9 cellular contexts compared by ENCODE assay signal in genomic region chr1:109466440-109467300, GRCh38. TPM values are rescaled to one million over a fixed set of nuclear protein-coding genes. Genes with fewer than 3 reads are reported as not detected.
DNase-seq lines count a peak whose midpoint lies in the region; ATAC-seq, FAIRE-seq and TF ChIP-seq lines count a peak whose summit lies in the region.
"Had no signal": no experiment of that assay in that cellular context is flagged by ENCODE, and none has a peak within 500 bp of the region (broad histone marks: within the 10 kb centered on the region; RNA-seq: fewer than 3 reads in every experiment).

TSS of gene SYPL2 (plus strand) at chr1:109466546. CDS start at chr1:109466844, 298 bp downstream.

- peak within 1 kb of the TSS; percentile 71 for H2AFZ ChIP-seq in K562 (ENCODE audit: low read depth, low read length)

- H3K36me3 ChIP-seq in HUES6 (ENCODE audit: control insufficient read depth, insufficient read depth, low read length) = no peaks in the 10 kb centered on the region
- H3K36me3 ChIP-seq in K562 (ENCODE audit: control insufficient read depth, insufficient read depth, low read length) = no peaks in the 10 kb centered on the region
- no peaks in the 10 kb centered on the region for H3K36me3 ChIP-seq in spleen

- peaks cover 0 to 8% of the 10 kb centered on the region in 2 donors for H3K4me1 Mint-ChIP-seq in immature natural killer cell

- H3K27me3 ChIP-seq in HUES6 (ENCODE audit: control insufficient read depth, insufficient read depth, low read length) (peaks cover 80% of the 10 kb centered on the region), K562 (ENCODE audit: control insufficient read depth in 2 of 2, insufficient read depth in 2 of 2, low read length in 2 of 2) (peaks cover 56 to 61% of the 10 kb centered on the region in 2 experiments), spleen (replicated peaks in 1 of 7) (peaks cover 0 to 98% (median 37%) of the 10 kb centered on the region in 7 donors)

- H3K27ac Mint-ChIP-seq in immature natural killer cell = no peak within 1 kb of the TSS

- H3K4me3 ChIP-seq in HUES6 (ENCODE audit: low read depth, low read length) = peak within 1 kb of the TSS; percentile 80
- H3K4me3 ChIP-seq in K562 = peak within 1 kb of the TSS; percentile 38
- H3K4me3 ChIP-seq in spleen = peak within 1 kb of the TSS; percentile 48 to 80 (median 57)

- H3K36me3 Mint-ChIP-seq in immature natural killer cell = no peaks in the 10 kb centered on the region

- no peak for TF ChIP-seq RAD21 in K562 (CRISPR knock-in tag; conservative IDR thresholded peaks at IDR 0.05 in 1 of 2, IDR thresholded peaks at IDR 0.05 in 1 of 2)

- POLR2A ChIA-PET in K562 (lab: Yijun Ruan, JAX) = no interaction called here

- H3K79me2 ChIP-seq in K562 (ENCODE audit: control insufficient read depth, insufficient read depth, low read length) = no peaks in the 10 kb centered on the region

- intact Hi-C loops in K562 (cut with micrococcal nuclease) = no loop called here
- intact Hi-C loops in spleen (cut with DNase I; ENCODE audit: low total_unique reads) = no loop called here

- in situ Hi-C loops in K562 (cut with MboI) = no loop called here

- TF ChIP-seq EP300 in K562 (IDR thresholded peaks at IDR 0.05; ENCODE audit: low read length) = no peak

- H3K4me3 Mint-ChIP-seq in immature natural killer cell = peak within 1 kb of the TSS; percentile 60 to 78 (median 74)

- CTCF ChIA-PET in K562 (lab: Yijun Ruan, JAX; ENCODE audit: low intra/inter-chr PET ratio) = no interaction called here

- TF ChIP-seq CTCF in K562 (IDR thresholded peaks at IDR 0.05 in 2 of 3, conservative IDR thresholded peaks at IDR 0.05 in 1 of 3; ENCODE audit: insufficient read depth in 2 of 3, low read depth in 1 of 3, low read length in 3 of 3) = peak in 1 of 3 experiments; percentile 15; a peak in 1 of 6 replicates
- TF ChIP-seq CTCF in spleen (IDR thresholded peaks at IDR 0.05 in 8 of 11, conservative IDR thresholded peaks at IDR 0.05 in 3 of 11) = no peak

- no peaks in the 10 kb centered on the region for H3K9me3 ChIP-seq in HUES6 (ENCODE audit: control insufficient read depth, insufficient read depth, low read depth, low read length)
- H3K9me3 ChIP-seq in K562 (replicated peaks; ENCODE audit: control insufficient read depth, insufficient read depth, low read depth, low read length) = no peaks in the 10 kb centered on the region
- H3K9me3 ChIP-seq in spleen = no peaks in the 10 kb centered on the region

- no peaks in the 10 kb centered on the region; the same call in 1 of the 2 replicates for H4K20me1 ChIP-seq in K562 (replicated peaks; ENCODE audit: control insufficient read depth, insufficient read depth, low read length)

- no peak for FAIRE-seq in K562 (lab: Jason Lieb, UNC)

- H3K9me1 ChIP-seq in K562 (ENCODE audit: control insufficient read depth, insufficient read depth, low read length) = no peaks in the 10 kb centered on the region

- no TSS peak for BruUV-seq in K562 (replicated peaks; lab: Mats Ljungman, UMichigan)

- H3K9ac ChIP-seq in HUES6 (ENCODE audit: low read length) (peak within 1 kb of the TSS; percentile 38), K562 (ENCODE audit: insufficient read depth in 1 of 2, low read depth in 2 of 2, low read length in 2 of 2) (peak within 1 kb of the TSS in 1 of 2 experiments; percentile 83; a peak in 3 of 4 replicates)

- 5% methylated on average over 87 of the region's 91 CpGs for WGBS in K562 (ENCODE audit: insufficient coverage, low coverage, missing lambda C conversion rate)
- 1 to 14% (median 2%) methylated on average over 11 to 91 of the region's 91 CpGs for WGBS in spleen, 5 donors

- H3K4me1 ChIP-seq in HUES6 (ENCODE audit: control insufficient read depth, insufficient read depth, low read length) = peaks cover 20% of the 10 kb centered on the region
- H3K4me1 ChIP-seq in K562 (replicated peaks in 1 of 2; ENCODE audit: control insufficient read depth in 2 of 2, insufficient read depth in 2 of 2, low read length in 2 of 2) = peaks cover 0 to 11% of the 10 kb centered on the region in 2 experiments; a peak in 3 of 5 replicates
- H3K4me1 ChIP-seq in spleen = peaks cover 0 to 25% (median 17%) of the 10 kb centered on the region in 6 donors

- DNase-seq in Ammon's horn (ENCODE audit: low spot score) (peak; percentile 47), K562 (ENCODE audit: extremely low read depth in 1 of 4, low spot score in 3 of 4) (peak; percentile 43 to 64 (median 58)), immature natural killer cell (peak in 2 of 3 donors; percentile 14 to 18), spleen (peak; percentile 80), NCI-H187 treated with DMSO at 0.1 percent for 48 hours (lab: John Stamatoyannopoulos, UW) (no peak)

- peak within 1 kb of the TSS; percentile 64 for H3K4me2 ChIP-seq in K562 (ENCODE audit: insufficient read depth, low read length)

- no peaks in the 10 kb centered on the region for H3K9me3 Mint-ChIP-seq in immature natural killer cell

- peak; percentile 85 for ATAC-seq in K562
- ATAC-seq in GM18505 (IDR thresholded peaks at IDR 0.05; ENCODE audit: unreplicated experiment) = no peak
- ATAC-seq in HG02938 (IDR thresholded peaks at IDR 0.05; ENCODE audit: unreplicated experiment) = no peak

- no peak for TF ChIP-seq POLR2A in K562 (conservative IDR thresholded peaks at IDR 0.05)
- no peak for TF ChIP-seq POLR2A in spleen (IDR thresholded peaks at IDR 0.05)
- TF ChIP-seq POLR2A in GM18505 (IDR thresholded peaks at IDR 0.05; ENCODE audit: borderline replicate concordance, extremely low read depth, insufficient read depth, insufficient read length) = no peak

- H3K27ac ChIP-seq in HUES6 (ENCODE audit: low read depth, low read length) = no peak within 1 kb of the TSS
- H3K27ac ChIP-seq in K562 (ENCODE audit: extremely low read depth, low read depth, low read length) = no peak within 1 kb of the TSS
- H3K27ac ChIP-seq in spleen = peak within 1 kb of the TSS in 4 of 8 donors; percentile 15 to 59 (median 40)

- H3K27me3 Mint-ChIP-seq in immature natural killer cell (ENCODE audit: low read depth in 3 of 3) = peaks cover 9 to 37% (median 14%) of the 10 kb centered on the region in 3 donors

TF ChIP-seq in K562, 482 proteins besides CTCF, POLR2A, EP300 and RAD21 (continues in another document):
- TF ChIP-seq ZBED1 (IDR thresholded peaks at IDR 0.05) (no peak), KDM2B (CRISPR knock-in tag; IDR thresholded peaks at IDR 0.05) (no peak; the same call in 1 of the 2 replicates), EZH2 (IDR thresholded peaks at IDR 0.05; ENCODE audit: borderline replicate concordance, low read depth, low read length) (peak; percentile 72; the same call in 1 of the 2 replicates), NFIC (IDR thresholded peaks at IDR 0.05) (peak; percentile 47; the same call in 1 of the 2 replicates), ZNF133 (CRISPR knock-in tag; IDR thresholded peaks at IDR 0.05) (no peak), ARID4B (CRISPR knock-in tag; IDR thresholded peaks at IDR 0.05) (0 out of 2 replicates have a peak, but pooled peaks have one; percentile 47), POLR2H (tag; IDR thresholded peaks at IDR 0.05; ENCODE audit: low read depth) (no peak)

RNA-seq across cellular contexts. Expression of gene SYPL2, which starts in this region (rescaled TPM):
- 0.19 and 0.21 TPM in 2 replicates for total RNA-seq in K562 (2011; cell fraction: chromatin; rRNA removed; ENCODE audit: low replicate concordance)
- total RNA-seq in K562 (2011; cell fraction: nucleolus; rRNA removed) = 0.17 TPM in 1 of 2 replicates, not detected in the other
- 0.15 and 0.46 TPM in 2 replicates for total RNA-seq in K562 (2011; cell fraction: nucleoplasm; rRNA removed)
- total RNA-seq in K562 (2014; rRNA removed) (0.04 and 0.05 TPM in 2 replicates), K562 (2014; rRNA removed; fragmentation: Illumina TruSeq; extraction: Trizol) (0.03 TPM in 1 of 2 replicates, not detected in the other), K562 (2015; rRNA removed; fragmentation: Illumina TruSeq; extraction: Trizol) (0.07 and 0.08 TPM in 2 replicates), K562 (2021) (0.20 and 0.22 TPM in 2 replicates), spleen (1 to 10 TPM in 5 of 7 donors, under 1 TPM in 2; 0.46 to 2.5 (median 1.3) TPM)
- polyA plus RNA-seq in K562 (2011; rRNA removed) (0.03 TPM in 2 replicates), K562 (2014; fragmentation: Illumina TruSeq; extraction: Trizol) (0.12 and 0.35 TPM in 2 replicates), K562 (2014; fragmentation: Nextera tagmentation; extraction: Ambion mirVana) (under 1 TPM in 1 of 2 experiments, not detected in 1; 0.03 TPM), K562 (2014; rRNA removed) (0.20 and 0.31 TPM in 2 replicates), immature natural killer cell (under 1 TPM in 2 of 3 donors, not detected in 1; 0.08 to 0.28 TPM), spleen (under 1 TPM; 0.26 to 0.51 (median 0.41) TPM)
- 0.06 and 0.07 TPM in 2 replicates for polyA plus RNA-seq in K562 (2011; cell fraction: cytosol; rRNA removed)
- 0.08 and 0.24 TPM in 2 replicates for polyA plus RNA-seq in K562 (2011; cell fraction: nucleus; rRNA removed)
- polyA plus RNA-seq in K562 (2012) = 0.04 and 0.13 TPM in 2 replicates
- polyA minus RNA-seq in K562 (2011; rRNA and poly(A)+ RNA removed) = 0.03 and 0.11 TPM in 2 replicates
- polyA minus RNA-seq in K562 (2011; cell fraction: cytosol; rRNA and poly(A)+ RNA removed) = not detected in 2 replicates
- polyA minus RNA-seq in K562 (2011; cell fraction: nucleus; rRNA and poly(A)+ RNA removed) = not detected in 2 replicates
- total RNA-seq: dermis microvascular lymphatic vessel endothelial cell had no signal

Comparison
In these comparisons a context has a peak if more than half of its experiments do, and no peak if none do; other contexts are left out.
1. Peak in DNase-seq, ATAC-seq, H3K4me3 ChIP-seq and H3K4me2 ChIP-seq in K562; RNA of the gene not detected or under 1 TPM.
2. Peak in DNase-seq in immature natural killer cell; RNA of the gene not detected or under 1 TPM.